ENCODE assay signal across 1 cellular context in genomic region chr9:78026416-78026815, GRCh38.
TF ChIP-seq lines count a peak whose summit lies in the region.

No MANE protein-coding gene starts in this region.

TF ChIP-seq in neural cell, 6 proteins besides CTCF, POLR2A, EP300 and RAD21:
- no peak for TF ChIP-seq REST (IDR thresholded peaks at IDR 0.05; ENCODE audit: borderline replicate concordance)
- no peak for TF ChIP-seq TAF1 (IDR thresholded peaks at IDR 0.05; ENCODE audit: low read depth)
- TF ChIP-seq SMC3 (conservative IDR thresholded peaks at IDR 0.05; ENCODE audit: poor library complexity) = no peak
- no peak for TF ChIP-seq POLR2AphosphoS5 (IDR thresholded peaks at IDR 0.05)
- TF ChIP-seq EZH2 (IDR thresholded peaks at IDR 0.05; ENCODE audit: borderline replicate concordance, insufficient read depth, low read length, poor library complexity, severe bottlenecking) = no peak
- no peak for TF ChIP-seq MXI1 (conservative IDR thresholded peaks at IDR 0.05; ENCODE audit: poor library complexity, severe bottlenecking)
